ENCODE assay signal across 10 cellular contexts in the genomic region with DNA sequence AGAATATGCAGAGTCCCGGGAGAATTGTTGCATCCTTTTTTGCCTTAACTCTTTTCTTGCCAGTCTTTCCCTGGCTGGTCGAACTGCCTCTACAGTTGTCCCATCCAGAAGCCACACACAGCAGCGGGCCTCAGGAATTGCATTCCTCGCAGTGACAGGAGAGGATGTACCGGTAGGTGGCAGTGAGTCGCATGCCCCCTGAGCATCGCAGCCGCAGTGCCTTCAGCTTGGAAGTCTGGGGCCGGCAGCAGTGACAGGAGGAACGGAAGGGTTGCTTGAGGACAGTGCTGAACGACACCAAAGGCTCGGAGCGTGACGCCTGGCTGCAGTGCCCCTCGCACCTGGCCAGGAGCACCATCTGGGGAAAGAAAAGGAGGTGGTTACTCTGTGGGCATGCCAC. TPM values are rescaled to one million over a fixed set of nuclear protein-coding genes. Genes with fewer than 3 reads are reported as not detected.
DNase-seq lines count a peak whose midpoint lies in the region; ATAC-seq and TF ChIP-seq lines count a peak whose summit lies in the region.
"Had no signal": no experiment of that assay in that cellular context is flagged by ENCODE, and none has a peak within 500 bp of the region (broad histone marks: within the 10 kb centered on the region; RNA-seq: fewer than 3 reads in every experiment).

No MANE protein-coding gene starts in this region.

- H3K4me1 ChIP-seq in gastroesophageal sphincter: no peaks in the 10 kb centered on the region

- H3K27me3 ChIP-seq in dorsolateral prefrontal cortex (peaks cover 0 to 89% (median 30%) of the 10 kb centered on the region in 45 donors), gastroesophageal sphincter (no peaks in the 10 kb centered on the region)

- peak overlapping the region in 1 of 10 donors; percentile 84 for H3K27ac Mint-ChIP-seq in naive thymus-derived CD8-positive, alpha-beta T cell
- H3K27ac Mint-ChIP-seq: activated B cell treated with CpG ODN at 0.5 μM for 24 hours had no signal

- H3K4me3 ChIP-seq in dorsolateral prefrontal cortex (peak overlapping the region in 5 of 59 donors; percentile 1 to 26 (median 10)), gastroesophageal sphincter (no peak overlapping the region)
- H3K4me3 ChIP-seq: skin epidermis had no signal

- POLR2A ChIA-PET in naive thymus-derived CD8-positive, alpha-beta T cell (lab: Charles Lee): no interaction called here

- intact Hi-C loops in dorsolateral prefrontal cortex (cut with DNase I): loop anchor here in 1 of 2 donors (10.0 kb wide), 2 partner anchors 115 to 385 kb away; no protein-coding TSS in a partner anchor

- TF ChIP-seq CTCF in dorsolateral prefrontal cortex (IDR thresholded peaks at IDR 0.05 in 54 of 56, conservative IDR thresholded peaks at IDR 0.05 in 2 of 56; ENCODE audit: low read depth in 1 of 56, partially characterized antibody in 56 of 56) (peak in 54 of 56 donors; percentile 19 to 67 (median 50)), gastroesophageal sphincter (IDR thresholded peaks at IDR 0.05) (peak in 2 of 4 experiments; percentile 7 to 41)

- 16 to 33% methylated on average over 1 to 4 of the region's 15 CpGs for WGBS in gastroesophageal sphincter (ENCODE audit: low coverage in 1 of 2), 2 donors

- no peaks in the 10 kb centered on the region for H3K9me3 ChIP-seq in gastroesophageal sphincter

- DNase-seq in activated gamma-delta T cell treated with Interleukin-2 at 50 U/mL for 16 hours (peak; percentile 31), activated gamma-delta T cell (lab: John Stamatoyannopoulos, UW) (no peak), UCSD-AML1 (lab: John Stamatoyannopoulos, UW; ENCODE audit: unreplicated experiment) (peak; percentile 16), dorsolateral prefrontal cortex (peak in 9 of 10 donors; percentile 26 to 72 (median 58))
- DNase-seq in naive thymus-derived CD8-positive, alpha-beta T cell: peak; percentile 1 to 68 (median 17)
- DNase-seq: activated B cell treated with CpG ODN at 0.5 μM for 24 hours had no signal

- no peaks in the 10 kb centered on the region for H3K36me3 ChIP-seq in gastroesophageal sphincter

- no peak for TF ChIP-seq EP300 in gastroesophageal sphincter (IDR thresholded peaks at IDR 0.05)

- no peak for TF ChIP-seq POLR2A in gastroesophageal sphincter (IDR thresholded peaks at IDR 0.05)

- peaks cover 2 to 5% (median 5%) of the 10 kb centered on the region in 4 donors for H3K4me1 Mint-ChIP-seq in naive thymus-derived CD8-positive, alpha-beta T cell

- H3K27ac ChIP-seq in dorsolateral prefrontal cortex: peak overlapping the region in 15 of 59 donors; percentile 2 to 59 (median 30)
- no peak overlapping the region for H3K27ac ChIP-seq in gastroesophageal sphincter
- H3K27ac ChIP-seq: skin epidermis had no signal

- no peaks in the 10 kb centered on the region for H3K36me3 Mint-ChIP-seq in naive thymus-derived CD8-positive, alpha-beta T cell

- no peaks in the 10 kb centered on the region for H3K9me3 Mint-ChIP-seq in naive thymus-derived CD8-positive, alpha-beta T cell
- H3K9me3 Mint-ChIP-seq: activated B cell treated with CpG ODN at 0.5 μM for 24 hours had no signal

- peaks cover 0 to 2% (median 2%) of the 10 kb centered on the region in 5 donors for H3K27me3 Mint-ChIP-seq in naive thymus-derived CD8-positive, alpha-beta T cell

- ATAC-seq in naive thymus-derived CD8-positive, alpha-beta T cell: peak; percentile 72 to 80
- ATAC-seq in HG03097 (IDR thresholded peaks at IDR 0.05; ENCODE audit: low FRiP score, unreplicated experiment) (no peak), GM21825 (IDR thresholded peaks at IDR 0.05; ENCODE audit: unreplicated experiment) (no peak), gastroesophageal sphincter (no peak)

- peak overlapping the region; percentile 31 to 84 (median 63) for H3K4me3 Mint-ChIP-seq in naive thymus-derived CD8-positive, alpha-beta T cell
- H3K4me3 Mint-ChIP-seq: activated B cell treated with CpG ODN at 0.5 μM for 24 hours had no signal

RNA-seq across cellular contexts. Expression of a gene that starts 23.5 kb away (rescaled TPM):
- total RNA-seq in dorsolateral prefrontal cortex (10 to 100 TPM; 17.5 to 52.5 (median 27.2) TPM), gastroesophageal sphincter (not detected)
- not detected for total RNA-seq in naive thymus-derived CD8-positive, alpha-beta T cell
- polyA plus RNA-seq in naive thymus-derived CD8-positive, alpha-beta T cell: not detected
- total RNA-seq: activated B cell treated with CpG ODN at 0.5 μM for 24 hours had no signal

Comparison
In these comparisons a context has a peak if more than half of its experiments do, and no peak if none do; other contexts are left out.
1. ATAC-seq: peak in naive thymus-derived CD8-positive, alpha-beta T cell (2 of 2); none in HG03097 (single experiment), GM21825 (single experiment) and gastroesophageal sphincter (single experiment).
2. RNA of a gene that starts 23.5 kb away (total RNA-seq): 17.5 to 52.5 TPM in dorsolateral prefrontal cortex; not detected in gastroesophageal sphincter and not detected in naive thymus-derived CD8-positive, alpha-beta T cell; every median in the first group is over 10 times any median in the second.